ENCODE assay signal across 10 cellular contexts in the genomic region with DNA sequence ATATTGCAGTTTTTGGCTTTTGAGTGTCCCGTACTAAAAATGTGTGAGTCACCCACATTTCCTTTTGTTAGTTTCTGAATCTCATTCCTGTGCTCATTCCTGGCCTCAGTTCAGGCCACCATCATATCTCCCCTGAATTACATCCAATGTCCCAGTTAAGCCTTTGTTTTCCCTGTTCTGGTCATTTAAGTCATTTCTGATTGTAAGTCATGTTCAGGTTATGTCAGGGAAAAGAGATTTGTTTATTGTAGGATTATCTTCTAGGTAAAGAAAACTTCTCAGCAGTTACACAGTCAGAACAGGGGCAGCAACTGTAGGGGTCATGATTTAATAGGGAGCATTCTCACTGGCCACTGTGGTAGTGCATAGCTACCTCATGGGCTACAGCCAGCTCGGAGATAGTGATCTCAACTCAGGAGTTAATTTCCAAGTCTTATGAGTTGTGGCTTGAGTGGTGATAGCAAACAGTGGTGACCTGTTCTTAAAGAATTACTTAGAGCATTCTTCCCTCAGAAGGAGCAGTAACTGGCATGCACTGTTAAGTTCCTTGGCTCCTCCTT. TPM values are rescaled to one million over a fixed set of nuclear protein-coding genes. Genes with fewer than 3 reads are reported as not detected.
DNase-seq lines count a peak whose midpoint lies in the region; ATAC-seq and TF ChIP-seq lines count a peak whose summit lies in the region.
"Had no signal": no experiment of that assay in that cellular context is flagged by ENCODE, and none has a peak within 500 bp of the region (broad histone marks: within the 10 kb centered on the region; RNA-seq: fewer than 3 reads in every experiment).

No MANE protein-coding gene starts in this region.

- no peaks in the 10 kb centered on the region for H3K27me3 Mint-ChIP-seq in stimulated activated memory B cell treated with anti-CD40 and anti-IgM and Interleukin-4, amounts not matched to agents 10 μg/mL and 1 μg/mL and 100 μg/mL, for 72 hours

- peaks cover 72% of the 10 kb centered on the region for H3K36me3 ChIP-seq in GM23248 (ENCODE audit: low read depth)

- peaks cover 70% of the 10 kb centered on the region for H3F3A ChIP-seq in GM23248 (ENCODE audit: insufficient read depth)

- peak; percentile 10 for TF ChIP-seq CTCF in fibroblast of the aortic adventitia (IDR thresholded peaks at IDR 0.05; ENCODE audit: insufficient read depth, low read length)
- TF ChIP-seq CTCF in GM13977 (IDR thresholded peaks at IDR 0.05; ENCODE audit: extremely low read depth, insufficient read depth, missing control alignments), result no peak

- H3K9me2 ChIP-seq in GM23248 (ENCODE audit: insufficient read depth), result no peaks in the 10 kb centered on the region

- H3K4me3 Mint-ChIP-seq in stimulated activated memory B cell treated with anti-CD40 and anti-IgM and Interleukin-4, amounts not matched to agents 10 μg/mL and 1 μg/mL and 100 μg/mL, for 72 hours, result no peak overlapping the region

- H3K9me3 ChIP-seq in GM23248 (ENCODE audit: low read depth), result no peaks in the 10 kb centered on the region

- no peaks in the 10 kb centered on the region for H4K20me1 ChIP-seq in GM23248 (ENCODE audit: insufficient read depth)

- H3K4me1 ChIP-seq in GM23248 (ENCODE audit: insufficient read depth), result peaks cover 81% of the 10 kb centered on the region

- H2AFZ ChIP-seq in GM23248, result no peak overlapping the region

- H3K4me2 ChIP-seq in GM23248 (ENCODE audit: unreplicated experiment), result peak overlapping the region; percentile 63

- peak overlapping the region; percentile 94 for H3K27ac ChIP-seq in GM23248

- no peak for ATAC-seq in stimulated activated memory B cell treated with anti-CD40 and anti-IgM and Interleukin-4, amounts not matched to agents 10 μg/mL and 1 μg/mL and 100 μg/mL, for 72 hours
- no peak for ATAC-seq in GM18909 (IDR thresholded peaks at IDR 0.05; ENCODE audit: poor library complexity, unreplicated experiment)
- no peak for ATAC-seq in HG03521 (IDR thresholded peaks at IDR 0.05; ENCODE audit: unreplicated experiment)

- peak; percentile 95 for DNase-seq in GM23248
- DNase-seq in SW480 (ENCODE audit: low spot score), result peak; percentile 30
- DNase-seq in fibroblast of the aortic adventitia (ENCODE audit: low read depth), result peak; percentile 96
- DNase-seq in GM13977 (ENCODE audit: low spot score), result no peak
- DNase-seq in NCI-H510A treated with DMSO at 0.1 percent for 48 hours (lab: John Stamatoyannopoulos, UW), result no peak
- DNase-seq: NCI-H2171 treated with DMSO at 0.1 percent for 48 hours; stimulated activated CD4-positive, alpha-beta T cell treated with anti-CD3 and anti-CD28 coated beads, Interleukin-2, amount 100 ng/mL, for 24 hours had no signal

- H3K4me3 ChIP-seq in GM23248 (peak overlapping the region; percentile 35), fibroblast of the aortic adventitia (ENCODE audit: low read depth, low read length) (no peak overlapping the region)

- in situ Hi-C loops in GM23248 (cut with MboI), result no loop called here
- in situ Hi-C loops in GM13977 (cut with MboI; ENCODE audit: low pct_unique_long_range_greater_than_20kb, low sequenced_read_pairs, unreplicated experiment), result no loop called here

- H3K4me1 Mint-ChIP-seq in stimulated activated memory B cell treated with anti-CD40 and anti-IgM and Interleukin-4, amounts not matched to agents 10 μg/mL and 1 μg/mL and 100 μg/mL, for 72 hours, result peaks cover 50% of the 10 kb centered on the region

- H3K9ac ChIP-seq in GM23248, result peak overlapping the region; percentile 63

- peaks cover 74% of the 10 kb centered on the region for H3K79me2 ChIP-seq in GM23248 (ENCODE audit: insufficient read depth)

- WGBS in GM23248 (ENCODE audit: low coverage in 1 of 2, low lambda C conversion rate in 2 of 2, missing lambda C conversion rate in 2 of 2), 2 experiments, result 0 to 2% methylated on average over 2 of the region's 2 CpGs

- H3K9me3 Mint-ChIP-seq in stimulated activated memory B cell treated with anti-CD40 and anti-IgM and Interleukin-4, amounts not matched to agents 10 μg/mL and 1 μg/mL and 100 μg/mL, for 72 hours, result no peaks in the 10 kb centered on the region

- peak overlapping the region; percentile 60 for H3K27ac Mint-ChIP-seq in stimulated activated memory B cell treated with anti-CD40 and anti-IgM and Interleukin-4, amounts not matched to agents 10 μg/mL and 1 μg/mL and 100 μg/mL, for 72 hours

- no peaks in the 10 kb centered on the region for H3K27me3 ChIP-seq in GM23248 (replicated peaks; ENCODE audit: insufficient read depth)

- peaks cover 75% of the 10 kb centered on the region for H3K36me3 Mint-ChIP-seq in stimulated activated memory B cell treated with anti-CD40 and anti-IgM and Interleukin-4, amounts not matched to agents 10 μg/mL and 1 μg/mL and 100 μg/mL, for 72 hours

RNA-seq across cellular contexts. Expression of gene DDX47, which starts 6.7 kb away (rescaled TPM):
- total RNA-seq in GM23248 (2014; rRNA removed; shearing (Covaris generic)), result 124 and 132 TPM in 2 replicates
- 119 and 123 TPM in 2 replicates for polyA plus RNA-seq in GM23248 (2016; fragmentation: Nextera tagmentation; extraction: Ambion mirVana)
- 55.3 and 68.4 TPM in 2 replicates for total RNA-seq in fibroblast of the aortic adventitia (ENCODE audit: low replicate concordance)

RNA-seq across cellular contexts. Expression of gene APOLD1, which starts 34.4 kb away (rescaled TPM):
- total RNA-seq in GM23248 (2014; rRNA removed; shearing (Covaris generic)), result 5.2 and 5.4 TPM in 2 replicates
- polyA plus RNA-seq in GM23248 (2016; fragmentation: Nextera tagmentation; extraction: Ambion mirVana), result 3.4 and 3.8 TPM in 2 replicates
- total RNA-seq in fibroblast of the aortic adventitia (ENCODE audit: low replicate concordance), result 3.6 and 9.2 TPM in 2 replicates

Comparison
In these comparisons a context has a peak if more than half of its experiments do, and no peak if none do; other contexts are left out.
1. DNase-seq: peak in GM23248 (single experiment), SW480 (single experiment) and fibroblast of the aortic adventitia (single experiment); none in GM13977 (single experiment) and NCI-H510A treated with DMSO at 0.1 percent for 48 hours (single experiment).